In genomic region chr18:12884521-12885323, GRCh38 we compare ENCODE assay signal across 8 cellular contexts. TPM values are rescaled to one million over a fixed set of nuclear protein-coding genes. Genes with fewer than 3 reads are reported as not detected.
DNase-seq lines count a peak whose midpoint lies in the region; ATAC-seq and TF ChIP-seq lines count a peak whose summit lies in the region.

No MANE protein-coding gene starts in this region.

- H3K27me3 ChIP-seq in ectodermal cell (ENCODE audit: control insufficient read depth, insufficient read depth, low read length, poor library complexity, severe bottlenecking) (peaks cover 10% of the 10 kb centered on the region), neural cell (ENCODE audit: insufficient read depth, low read depth, low read length) (no peaks in the 10 kb centered on the region)

- TF ChIP-seq CTCF in GM12864 (IDR thresholded peaks at IDR 0.05; ENCODE audit: low read depth, low read length, missing control alignments): no peak
- TF ChIP-seq CTCF in neural cell (IDR thresholded peaks at IDR 0.05; ENCODE audit: poor library complexity, severe bottlenecking): no peak

- DNase-seq in GM12864 (ENCODE audit: low read depth) (no peak), NCI-H69 (lab: John Stamatoyannopoulos, UW) (peak; percentile 69), foreskin melanocyte (no peak)
- no peak for DNase-seq in stimulated activated naive CD4-positive, alpha-beta T cell treated with Interleukin-2 at 50 U/mL for 16 hours (lab: John Stamatoyannopoulos, UW)

- peak overlapping the region; percentile 77 for H3K4me3 ChIP-seq in GM12864 (ENCODE audit: low read depth, low read length)
- peak overlapping the region; percentile 77 for H3K4me3 ChIP-seq in ectodermal cell (ENCODE audit: insufficient read depth, low read depth, low read length)
- peak overlapping the region; percentile 74 for H3K4me3 ChIP-seq in neural cell (ENCODE audit: low read length)

- no peak for TF ChIP-seq RAD21 in neural cell (conservative IDR thresholded peaks at IDR 0.05)

- WGBS in ectodermal cell, 2 experiments: 32% methylated on average over 11 to 19 of the region's 20 CpGs

- H3K4me2 ChIP-seq in neural cell (ENCODE audit: low read length): peak overlapping the region; percentile 82

- H3K27ac ChIP-seq in ectodermal cell (ENCODE audit: insufficient read depth, low read depth, low read length, poor library complexity, severe bottlenecking) (no peak overlapping the region), neural cell (ENCODE audit: low read length) (no peak overlapping the region)

- H3K9me2 ChIP-seq in neural cell (ENCODE audit: insufficient read depth, low read length): no peaks in the 10 kb centered on the region

- peaks cover 21% of the 10 kb centered on the region for H3K4me1 ChIP-seq in ectodermal cell (ENCODE audit: control insufficient read depth, insufficient read depth, low read length)

- no peak for TF ChIP-seq EP300 in neural cell (conservative IDR thresholded peaks at IDR 0.05; ENCODE audit: poor library complexity, severe bottlenecking)

- peaks cover 5% of the 10 kb centered on the region for H3F3A ChIP-seq in neural cell (ENCODE audit: insufficient read depth, low read length, poor library complexity, severe bottlenecking)

- peak overlapping the region; percentile 51 for H2AFZ ChIP-seq in neural cell (ENCODE audit: low read depth, low read length)

- ATAC-seq in HG03354 (IDR thresholded peaks at IDR 0.05; ENCODE audit: poor library complexity, severe bottlenecking, unreplicated experiment) (no peak), GM21576 (IDR thresholded peaks at IDR 0.05; ENCODE audit: unreplicated experiment) (no peak)

- H3K36me3 ChIP-seq in ectodermal cell (ENCODE audit: control insufficient read depth, insufficient read depth, low read length): no peaks in the 10 kb centered on the region
- no peaks in the 10 kb centered on the region for H3K36me3 ChIP-seq in neural cell (ENCODE audit: insufficient read depth, low read length)

- H4K20me1 ChIP-seq in neural cell (ENCODE audit: insufficient read depth): no peaks in the 10 kb centered on the region

- H3K9ac ChIP-seq in neural cell (ENCODE audit: low read length): peak overlapping the region; percentile 58

- H3K79me2 ChIP-seq in neural cell (replicated peaks; ENCODE audit: insufficient read depth, low read length): peaks cover 20% of the 10 kb centered on the region

- H3K9me3 ChIP-seq in ectodermal cell (ENCODE audit: control insufficient read depth, low read length) (no peaks in the 10 kb centered on the region), neural cell (ENCODE audit: low read length) (no peaks in the 10 kb centered on the region)

TF ChIP-seq in neural cell, 6 proteins besides CTCF, POLR2A, EP300 and RAD21:
- no peak for TF ChIP-seq POLR2AphosphoS5 (IDR thresholded peaks at IDR 0.05)
- TF ChIP-seq, protein P1, sequence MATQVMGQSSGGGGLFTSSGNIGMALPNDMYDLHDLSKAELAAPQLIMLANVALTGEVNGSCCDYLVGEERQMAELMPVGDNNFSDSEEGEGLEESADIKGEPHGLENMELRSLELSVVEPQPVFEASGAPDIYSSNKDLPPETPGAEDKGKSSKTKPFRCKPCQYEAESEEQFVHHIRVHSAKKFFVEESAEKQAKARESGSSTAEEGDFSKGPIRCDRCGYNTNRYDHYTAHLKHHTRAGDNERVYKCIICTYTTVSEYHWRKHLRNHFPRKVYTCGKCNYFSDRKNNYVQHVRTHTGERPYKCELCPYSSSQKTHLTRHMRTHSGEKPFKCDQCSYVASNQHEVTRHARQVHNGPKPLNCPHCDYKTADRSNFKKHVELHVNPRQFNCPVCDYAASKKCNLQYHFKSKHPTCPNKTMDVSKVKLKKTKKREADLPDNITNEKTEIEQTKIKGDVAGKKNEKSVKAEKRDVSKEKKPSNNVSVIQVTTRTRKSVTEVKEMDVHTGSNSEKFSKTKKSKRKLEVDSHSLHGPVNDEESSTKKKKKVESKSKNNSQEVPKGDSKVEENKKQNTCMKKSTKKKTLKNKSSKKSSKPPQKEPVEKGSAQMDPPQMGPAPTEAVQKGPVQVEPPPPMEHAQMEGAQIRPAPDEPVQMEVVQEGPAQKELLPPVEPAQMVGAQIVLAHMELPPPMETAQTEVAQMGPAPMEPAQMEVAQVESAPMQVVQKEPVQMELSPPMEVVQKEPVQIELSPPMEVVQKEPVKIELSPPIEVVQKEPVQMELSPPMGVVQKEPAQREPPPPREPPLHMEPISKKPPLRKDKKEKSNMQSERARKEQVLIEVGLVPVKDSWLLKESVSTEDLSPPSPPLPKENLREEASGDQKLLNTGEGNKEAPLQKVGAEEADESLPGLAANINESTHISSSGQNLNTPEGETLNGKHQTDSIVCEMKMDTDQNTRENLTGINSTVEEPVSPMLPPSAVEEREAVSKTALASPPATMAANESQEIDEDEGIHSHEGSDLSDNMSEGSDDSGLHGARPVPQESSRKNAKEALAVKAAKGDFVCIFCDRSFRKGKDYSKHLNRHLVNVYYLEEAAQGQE (IDR thresholded peaks at IDR 0.05; ENCODE audit: borderline replicate concordance): no peak
- no peak for TF ChIP-seq SMC3 (conservative IDR thresholded peaks at IDR 0.05; ENCODE audit: poor library complexity)
- TF ChIP-seq EZH2 (IDR thresholded peaks at IDR 0.05; ENCODE audit: borderline replicate concordance, insufficient read depth, low read length, poor library complexity, severe bottlenecking): no peak
- TF ChIP-seq MXI1 (conservative IDR thresholded peaks at IDR 0.05; ENCODE audit: poor library complexity, severe bottlenecking): no peak
- no peak for TF ChIP-seq TAF1 (IDR thresholded peaks at IDR 0.05; ENCODE audit: low read depth)

RNA-seq across cellular contexts. Expression of gene PTPN2, which starts 0.7 kb away (rescaled TPM):
- 41.8 TPM for polyA plus RNA-seq in ectodermal cell (2013, experiment 1 of 4)
- polyA plus RNA-seq in ectodermal cell (2013, experiment 2 of 4): 42.9 TPM
- 36.9 TPM for polyA plus RNA-seq in ectodermal cell (2013, experiment 3 of 4)
- polyA plus RNA-seq in ectodermal cell (2013, experiment 4 of 4): 37.8 TPM
- polyA plus RNA-seq in neural cell: 45.2 and 45.7 TPM in 2 replicates
- 31.9 and 41.0 TPM in 2 replicates for polyA minus RNA-seq in neural cell
